In the genomic region with DNA sequence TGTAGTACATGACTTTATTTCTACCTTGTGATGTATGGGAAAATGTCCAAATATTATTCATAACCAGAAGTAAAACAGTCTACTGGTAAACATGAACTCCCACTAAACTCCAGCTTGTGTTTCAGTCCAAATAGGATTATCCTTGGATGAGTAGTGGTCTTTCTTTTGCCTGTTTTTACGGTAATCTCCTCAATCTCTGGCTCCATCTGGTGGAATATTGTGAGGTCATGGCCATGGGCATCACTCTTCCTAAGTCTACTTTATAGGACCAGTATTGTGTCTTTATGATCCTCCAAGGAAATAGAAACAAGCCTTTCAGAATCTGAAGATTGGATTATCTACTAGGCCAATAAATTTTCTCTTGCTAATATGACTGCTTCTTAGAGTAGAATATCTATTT, we compare ENCODE assay signal across 12 cellular contexts.
A peak's percentile ranks its signal among the peaks of the same experiment; 100 is the strongest.
DNase-seq lines count a peak whose midpoint lies in the region; TF ChIP-seq lines count a peak whose summit lies in the region.
"Had no signal": no experiment of that assay in that cellular context is flagged by ENCODE, and none has a peak within 500 bp of the region (broad histone marks: within the 10 kb centered on the region; RNA-seq: fewer than 3 reads in every experiment).

No MANE protein-coding gene starts in this region.

- H3K9me3 Mint-ChIP-seq in osteocyte (ENCODE audit: unreplicated experiment) = peaks cover 3% of the 10 kb centered on the region

- H3K4me3 Mint-ChIP-seq in osteocyte (ENCODE audit: unreplicated experiment) = no peak overlapping the region
- H3K4me3 Mint-ChIP-seq: mesothelial cell of epicardium had no signal

- no peaks in the 10 kb centered on the region for H3K27me3 Mint-ChIP-seq in osteocyte (ENCODE audit: unreplicated experiment)

- H3K36me3 Mint-ChIP-seq in osteocyte (ENCODE audit: unreplicated experiment) = no peaks in the 10 kb centered on the region

- H3K4me3 ChIP-seq in epithelial cell of esophagus (ENCODE audit: low read length) = no peak overlapping the region

- DNase-seq in DMS 273 (lab: John Stamatoyannopoulos, UW; ENCODE audit: unreplicated experiment) (peak; percentile 49), DMS 273 treated with DMSO at 0.1 percent for 48 hours (lab: John Stamatoyannopoulos, UW) (no peak), NCI-H82 treated with DMSO at 0.1 percent for 48 hours (lab: John Stamatoyannopoulos, UW; ENCODE audit: unreplicated experiment) (peak; percentile 68), epithelial cell of esophagus (ENCODE audit: low read depth) (no peak), osteocyte (ENCODE audit: extremely low spot score, unreplicated experiment) (no peak), kidney glomerular epithelial cell (lab: John Stamatoyannopoulos, UW) (no peak), AG08395 (ENCODE audit: low spot score) (no peak)
- DNase-seq in activated CD4-positive, alpha-beta T cell treated with anti-CD3 and anti-CD28 coated beads, Interleukin-2, amount 50 U/mL, for 48 hours = no peak
- DNase-seq: anterior cingulate cortex; NCI-H187 treated with DMSO at 0.1 percent for 48 hours; stimulated activated CD8-positive, alpha-beta memory T cell treated with anti-CD3 and anti-CD28 coated beads, Interleukin-4, amount 100 ng/mL, for 48 hours had no signal

- H3K27ac Mint-ChIP-seq in osteocyte (ENCODE audit: unreplicated experiment) = no peak overlapping the region
- H3K27ac Mint-ChIP-seq: mesothelial cell of epicardium had no signal

- TF ChIP-seq CTCF in epithelial cell of esophagus (IDR thresholded peaks at IDR 0.05; ENCODE audit: insufficient read depth, low read depth, low read length, missing control alignments) = peak; percentile 32
- TF ChIP-seq CTCF in osteocyte (IDR thresholded peaks at IDR 0.05) = peak; percentile 45

- no peaks in the 10 kb centered on the region for H3K4me1 Mint-ChIP-seq in osteocyte (ENCODE audit: unreplicated experiment)
- H3K4me1 Mint-ChIP-seq: mesothelial cell of epicardium had no signal

Comparison
In these comparisons a context has a peak if more than half of its experiments do, and no peak if none do; other contexts are left out.
1. DNase-seq: peak in DMS 273 (single experiment) and NCI-H82 treated with DMSO at 0.1 percent for 48 hours (single experiment); none in DMS 273 treated with DMSO at 0.1 percent for 48 hours (single experiment), epithelial cell of esophagus (single experiment), osteocyte (single experiment), activated CD4-positive, alpha-beta T cell treated with anti-CD3 and anti-CD28 coated beads, Interleukin-2, amount 50 U/mL, for 48 hours (0 of 2), kidney glomerular epithelial cell (single experiment) and AG08395 (single experiment).